Comparison of ENCODE assay signal across 8 cellular contexts in the genomic region with DNA sequence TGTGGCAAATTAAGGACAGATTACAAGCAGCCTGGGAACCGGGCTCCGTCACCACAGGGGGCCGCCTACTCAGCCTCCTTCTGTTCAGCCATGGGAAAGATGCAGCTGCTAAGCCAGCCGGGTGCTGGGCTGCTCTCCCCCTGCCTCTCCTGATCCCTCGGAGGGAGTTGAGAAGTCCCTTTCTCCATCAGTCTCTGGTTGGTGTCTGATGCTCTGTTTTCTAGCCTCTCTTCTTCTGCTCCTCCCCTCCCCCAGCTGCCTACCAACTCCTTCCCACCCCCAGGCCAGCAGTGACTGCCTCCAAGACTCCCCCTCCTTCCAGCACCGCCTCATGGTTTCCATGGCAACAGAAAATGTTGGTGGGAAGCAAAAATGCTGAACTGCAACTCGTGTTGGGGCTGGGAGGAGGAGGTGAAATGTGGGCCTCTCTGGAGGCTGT.
DNase-seq lines count a peak whose midpoint lies in the region; ATAC-seq and TF ChIP-seq lines count a peak whose summit lies in the region.

No MANE protein-coding gene starts in this region.

- H4K20me1 ChIP-seq in Karpas-422 (ENCODE audit: insufficient read depth, low read depth, low read length) = no peaks in the 10 kb centered on the region

- no peaks in the 10 kb centered on the region for H3K9me2 ChIP-seq in Karpas-422 (replicated peaks; ENCODE audit: insufficient read depth, low read length)

- peak; percentile 42 for ATAC-seq in GM18868 (IDR thresholded peaks at IDR 0.05; ENCODE audit: unreplicated experiment)

- H3K27ac ChIP-seq in Karpas-422 (ENCODE audit: low read length) = no peak overlapping the region
- peak overlapping the region in 1 of 2 donors; percentile 54 for H3K27ac ChIP-seq in coronary artery
- no peak overlapping the region for H3K27ac ChIP-seq in tibial artery

- intact Hi-C loops in tibial artery (cut with DNase I; ENCODE audit: low total_unique reads) = no loop called here

- no peak overlapping the region for H3K9ac ChIP-seq in Karpas-422 (ENCODE audit: low read length)

- no peak overlapping the region for H3K4me3 ChIP-seq in Karpas-422 (ENCODE audit: low read length)
- H3K4me3 ChIP-seq in coronary artery = peak overlapping the region; percentile 40
- no peak overlapping the region for H3K4me3 ChIP-seq in tibial artery

- H2AFZ ChIP-seq in Karpas-422 (ENCODE audit: low read length) = no peak overlapping the region

- H3K79me2 ChIP-seq in Karpas-422 (ENCODE audit: low read length) = no peaks in the 10 kb centered on the region

- no peaks in the 10 kb centered on the region for H3K27me3 ChIP-seq in Karpas-422 (ENCODE audit: low read length)
- no peaks in the 10 kb centered on the region for H3K27me3 ChIP-seq in tibial artery

- H3K9me3 ChIP-seq in Karpas-422 (ENCODE audit: low read length) (no peaks in the 10 kb centered on the region), tibial artery (no peaks in the 10 kb centered on the region)

- TF ChIP-seq CTCF in coronary artery (IDR thresholded peaks at IDR 0.05) (no peak), tibial artery (IDR thresholded peaks at IDR 0.05) (no peak)

- H3K36me3 ChIP-seq in Karpas-422 (ENCODE audit: insufficient read depth, low read length) = no peaks in the 10 kb centered on the region
- no peaks in the 10 kb centered on the region for H3K36me3 ChIP-seq in tibial artery

- H3K4me1 ChIP-seq in Karpas-422 (ENCODE audit: low read length) (peaks cover 12% of the 10 kb centered on the region), tibial artery (peaks cover 0 to 3% (median 0%) of the 10 kb centered on the region in 4 donors)

- peak overlapping the region; percentile 23 for H3K4me2 ChIP-seq in Karpas-422 (ENCODE audit: low read depth, low read length, poor library complexity, severe bottlenecking)

- DNase-seq in Karpas-422 = peak; percentile 50
- no peak for DNase-seq in coronary artery (ENCODE audit: low spot score)
- peak; percentile 13 for DNase-seq in non-pigmented ciliary epithelial cell (ENCODE audit: low read depth)
- DNase-seq in SHP77 treated with DMSO at 0.1 percent for 48 hours (lab: John Stamatoyannopoulos, UW) = no peak
- no peak for DNase-seq in tibial artery
- DNase-seq in pons (ENCODE audit: low spot score) = no peak
- no peak for DNase-seq in KG1 (lab: John Stamatoyannopoulos, UW)

Comparison
In these comparisons a context has a peak if more than half of its experiments do, and no peak if none do; other contexts are left out.
1. DNase-seq: peak in Karpas-422 (single experiment) and non-pigmented ciliary epithelial cell (single experiment); none in coronary artery (single experiment), SHP77 treated with DMSO at 0.1 percent for 48 hours (single experiment), tibial artery (0 of 2), pons (single experiment) and KG1 (single experiment).